In the genomic region with DNA sequence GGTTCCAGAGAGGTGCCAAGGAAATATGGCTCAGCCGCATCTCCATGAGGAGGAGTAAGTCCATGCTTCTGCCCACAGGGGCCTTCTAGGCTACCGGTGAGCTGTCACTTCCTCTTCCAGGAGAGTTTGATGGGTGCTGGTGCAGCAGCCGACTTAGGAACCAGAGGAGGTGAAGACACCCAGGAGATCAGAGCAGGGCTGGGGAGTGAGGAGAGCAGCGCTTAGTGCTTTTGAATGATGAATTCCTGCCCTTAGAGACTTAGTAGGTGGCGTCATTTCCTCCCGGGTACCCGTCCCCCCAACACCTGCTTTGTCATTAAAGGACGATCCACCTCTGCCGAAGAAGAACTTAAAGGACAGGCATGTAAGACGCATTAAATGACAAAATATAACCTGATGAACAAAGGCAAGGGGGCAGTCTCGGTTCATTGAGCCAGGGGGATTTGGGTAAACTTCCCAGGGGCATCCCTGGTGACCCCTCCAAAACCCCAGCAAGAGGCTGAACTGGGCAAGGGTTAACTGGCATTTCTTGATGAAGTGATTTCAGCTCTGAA, we compare ENCODE assay signal across 8 cellular contexts.
DNase-seq lines count a peak whose midpoint lies in the region; ATAC-seq and TF ChIP-seq lines count a peak whose summit lies in the region.

No MANE protein-coding gene starts in this region.

- no peaks in the 10 kb centered on the region for H3K9me3 Mint-ChIP-seq in MCF 10A (ENCODE audit: unreplicated experiment)
- no peaks in the 10 kb centered on the region for H3K9me3 Mint-ChIP-seq in osteocyte (ENCODE audit: unreplicated experiment)

- H3K27me3 Mint-ChIP-seq in MCF 10A (ENCODE audit: insufficient read depth, unreplicated experiment): peaks cover 10% of the 10 kb centered on the region
- H3K27me3 Mint-ChIP-seq in osteocyte (ENCODE audit: unreplicated experiment): peaks cover 62% of the 10 kb centered on the region

- TF ChIP-seq CTCF in GM12875 (IDR thresholded peaks at IDR 0.05; ENCODE audit: borderline replicate concordance, insufficient read depth, low read depth, low read length): no peak
- TF ChIP-seq CTCF in MCF 10A (IDR thresholded peaks at IDR 0.05; ENCODE audit: unreplicated experiment): no peak
- TF ChIP-seq CTCF in osteocyte (IDR thresholded peaks at IDR 0.05): no peak

- no peak overlapping the region for H3K27ac Mint-ChIP-seq in MCF 10A (ENCODE audit: low read depth, unreplicated experiment)
- H3K27ac Mint-ChIP-seq in osteocyte (ENCODE audit: unreplicated experiment): no peak overlapping the region

- H3K4me1 Mint-ChIP-seq in MCF 10A (ENCODE audit: insufficient read depth, unreplicated experiment) (no peaks in the 10 kb centered on the region), osteocyte (ENCODE audit: unreplicated experiment) (peaks cover 20% of the 10 kb centered on the region)

- no TSS peak for BruUV-seq in MCF 10A (replicated peaks; lab: Mats Ljungman, UMichigan)

- H3K4me3 Mint-ChIP-seq in MCF 10A (ENCODE audit: unreplicated experiment): peak overlapping the region; percentile 51
- H3K4me3 Mint-ChIP-seq in osteocyte (ENCODE audit: unreplicated experiment): peak overlapping the region; percentile 42

- in situ Hi-C loops in KBM-7 (cut with MboI; ENCODE audit: low pct_unique_long_range_greater_than_20kb, low sequenced_read_pairs): no loop called here

- no peaks in the 10 kb centered on the region for H3K36me3 Mint-ChIP-seq in MCF 10A (ENCODE audit: insufficient read depth, unreplicated experiment)
- no peaks in the 10 kb centered on the region for H3K36me3 Mint-ChIP-seq in osteocyte (ENCODE audit: unreplicated experiment)

- POLR2A ChIA-PET in MCF 10A (lab: Yijun Ruan, JAX): no interaction called here

- peak; percentile 39 for DNase-seq in KBM-7
- no peak for DNase-seq in MCF 10A (ENCODE audit: unreplicated experiment)
- no peak for DNase-seq in osteocyte (ENCODE audit: extremely low spot score, unreplicated experiment)
- DNase-seq in dermis blood vessel endothelial cell: no peak
- no peak for DNase-seq in amygdala (lab: John Stamatoyannopoulos, UW)
- DNase-seq in SIG-M5 (lab: John Stamatoyannopoulos, UW): no peak
- no peak for DNase-seq in left cardiac atrium

- peak overlapping the region; percentile 64 for H3K4me3 ChIP-seq in GM12875 (ENCODE audit: low read depth, low read length)

- ATAC-seq in left cardiac atrium: no peak

- CTCF ChIA-PET in MCF 10A (lab: Yijun Ruan, JAX): no interaction called here

- intact Hi-C loops in MCF 10A (cut with micrococcal nuclease) (no loop called here), left cardiac atrium (cut with DNase I) (no loop called here)
